In the genomic region with DNA sequence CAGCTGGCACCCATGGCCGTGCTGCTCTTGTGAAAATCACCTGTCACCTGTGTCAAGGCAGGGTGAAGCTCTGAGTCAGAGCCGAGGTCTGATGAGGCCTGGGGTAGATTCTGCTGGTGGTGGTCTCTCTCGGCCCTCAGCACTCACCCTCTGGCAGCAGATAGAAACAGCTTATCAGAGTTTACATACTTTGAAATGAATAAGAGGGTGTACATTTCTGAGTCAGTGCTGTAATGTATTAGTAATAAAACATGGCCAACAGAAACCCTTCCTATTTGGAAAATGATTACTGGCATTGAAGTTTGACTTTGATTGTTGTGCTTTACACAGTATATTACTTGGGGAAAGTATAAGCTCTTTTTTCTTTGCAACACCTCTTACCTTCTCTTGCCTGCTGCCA, we compare ENCODE assay signal across 20 cellular contexts.
A peak's percentile ranks its signal among the peaks of the same experiment; 100 is the strongest.
DNase-seq lines count a peak whose midpoint lies in the region; TF ChIP-seq lines count a peak whose summit lies in the region.
"Had no signal": no experiment of that assay in that cellular context is flagged by ENCODE, and none has a peak within 500 bp of the region (broad histone marks: within the 10 kb centered on the region; RNA-seq: fewer than 3 reads in every experiment).

No MANE protein-coding gene starts in this region.

- BruUV-seq in PC-9 (replicated peaks; lab: Mats Ljungman, UMichigan) (no TSS peak), mammary epithelial cell (replicated peaks; lab: Mats Ljungman, UMichigan) (no TSS peak)

- H3K27me3 ChIP-seq in PC-9 (ENCODE audit: insufficient read depth, low read depth) (no peaks in the 10 kb centered on the region), mammary epithelial cell (ENCODE audit: insufficient read depth, low read length) (no peaks in the 10 kb centered on the region)
- H3K27me3 ChIP-seq: BLaER1 treated with 17β-estradiol and CSF1 and Interleukin-3, amounts not matched to agents 10 nM and 100 nM had no signal

- no peaks in the 10 kb centered on the region for H3K36me3 ChIP-seq in PC-9 (ENCODE audit: low read depth)
- H3K36me3 ChIP-seq in mammary epithelial cell (ENCODE audit: insufficient read depth, low read length) = no peaks in the 10 kb centered on the region
- H3K36me3 ChIP-seq: BLaER1 treated with 17β-estradiol and CSF1 and Interleukin-3, amounts not matched to agents 10 nM and 100 nM had no signal

- dilution Hi-C loops in mammary epithelial cell (cut with HindIII; ENCODE audit: low sequenced_read_pairs) = no loop called here

- POLR2A ChIA-PET in PC-9 (lab: Charles Lee; ENCODE audit: unreplicated experiment) = no interaction called here

- H3K4me3 ChIP-seq in PC-9 (no peak overlapping the region), mammary epithelial cell (replicated peaks in 1 of 3; ENCODE audit: insufficient read depth in 1 of 3, low read depth in 2 of 3, low read length in 3 of 3) (no peak overlapping the region)
- H3K4me3 ChIP-seq: A549; BLaER1 treated with 17β-estradiol and CSF1 and Interleukin-3, amounts not matched to agents 10 nM and 100 nM; GM12878 had no signal

- CTCF ChIA-PET in PC-9 (lab: Charles Lee) (no interaction called here), mammary epithelial cell (lab: Charles Lee; ENCODE audit: low non-redundant PET) (no interaction called here)

- H3K79me2 ChIP-seq in PC-9 (ENCODE audit: low read depth) = no peaks in the 10 kb centered on the region
- no peaks in the 10 kb centered on the region for H3K79me2 ChIP-seq in mammary epithelial cell (ENCODE audit: insufficient read depth, low read length)

- TF ChIP-seq CTCF in PC-9 (conservative IDR thresholded peaks at IDR 0.05) (no peak), mammary epithelial cell (conservative IDR thresholded peaks at IDR 0.05 in 1 of 2, IDR thresholded peaks at IDR 0.05 in 1 of 2; ENCODE audit: extremely low read depth in 1 of 2, insufficient read depth in 1 of 2, low read depth in 1 of 2, low read length in 2 of 2) (no peak)

- H3K4me2 ChIP-seq in PC-9 (no peak overlapping the region), mammary epithelial cell (ENCODE audit: insufficient read depth, low read depth, low read length) (no peak overlapping the region)
- H3K4me2 ChIP-seq: A549; BLaER1 treated with 17β-estradiol and CSF1 and Interleukin-3, amounts not matched to agents 10 nM and 100 nM had no signal

- H3K9me2 ChIP-seq in PC-9 (ENCODE audit: insufficient read depth) = peaks cover 2% of the 10 kb centered on the region; the same call in 1 of the 2 replicates

- H3K9ac ChIP-seq in mammary epithelial cell (ENCODE audit: insufficient read depth, low read length) = no peak overlapping the region
- H3K9ac ChIP-seq: BLaER1 treated with 17β-estradiol and CSF1 and Interleukin-3, amounts not matched to agents 10 nM and 100 nM had no signal

- H3K27ac ChIP-seq in PC-9 (no peak overlapping the region), mammary epithelial cell (ENCODE audit: insufficient read depth, low read depth, low read length) (no peak overlapping the region)
- H3K27ac ChIP-seq: 22Rv1; A549; BLaER1 treated with 17β-estradiol and CSF1 and Interleukin-3, amounts not matched to agents 10 nM and 100 nM; C4-2B had no signal

- H3K4me1 ChIP-seq in PC-9 (replicated peaks; ENCODE audit: insufficient read depth) = peaks cover 18% of the 10 kb centered on the region
- no peaks in the 10 kb centered on the region for H3K4me1 ChIP-seq in mammary epithelial cell (ENCODE audit: insufficient read depth, low read length)
- H3K4me1 ChIP-seq: A549, Caco-2 had no signal

- H4K20me1 ChIP-seq in PC-9 (ENCODE audit: insufficient read depth) (no peaks in the 10 kb centered on the region), mammary epithelial cell (ENCODE audit: insufficient read depth, low read length) (no peaks in the 10 kb centered on the region)
- H4K20me1 ChIP-seq: BLaER1 treated with 17β-estradiol and CSF1 and Interleukin-3, amounts not matched to agents 10 nM and 100 nM had no signal

- in situ Hi-C loops in mammary epithelial cell (cut with MboI; ENCODE audit: low sequenced_read_pairs in 2 of 2) = loop anchor here in 1 of 2 donors (25.0 kb wide), 1 partner anchor 142 kb away; no protein-coding TSS in a partner anchor

- H3F3A ChIP-seq in PC-9 (ENCODE audit: insufficient read depth, low read depth) = peaks cover 17% of the 10 kb centered on the region; the same call in 1 of the 2 replicates

- intact Hi-C loops in PC-9 (cut with micrococcal nuclease; ENCODE audit: unreplicated experiment) = no loop called here
- intact Hi-C loops in mammary epithelial cell (cut with micrococcal nuclease) = no loop called here

- peak overlapping the region; percentile 52; the same call in 1 of the 2 replicates for H2AFZ ChIP-seq in PC-9
- H2AFZ ChIP-seq in mammary epithelial cell (ENCODE audit: low read depth, low read length) = no peak overlapping the region

- DNase-seq in NCI-H146 (lab: John Stamatoyannopoulos, UW) (peak; percentile 16), NCI-H146 treated with DMSO at 0.1 percent for 48 hours (lab: John Stamatoyannopoulos, UW; ENCODE audit: unreplicated experiment) (no peak), Daoy (ENCODE audit: low read depth) (peak; percentile 30), NCI-H226 (peak; percentile 82), PC-9 (peak in 1 of 2 experiments; percentile 45), mammary epithelial cell (no peak), Kasumi-1 (lab: John Stamatoyannopoulos, UW) (no peak)
- DNase-seq: AML-193; Caco-2; Calu3; CD4-positive, alpha-beta T cell; CD8-positive, alpha-beta T cell; DMS79 treated with DMSO at 0.1 percent for 48 hours; EL; GDM1 had no signal

- 48% methylated on average over 3 of the region's 3 CpGs for WGBS in mammary epithelial cell (ENCODE audit: low coverage, missing lambda C conversion rate)

- peaks cover 5% of the 10 kb centered on the region; the same call in 1 of the 2 replicates for H3K9me3 ChIP-seq in PC-9 (ENCODE audit: insufficient read depth, low read depth)
- no peaks in the 10 kb centered on the region for H3K9me3 ChIP-seq in mammary epithelial cell (replicated peaks; ENCODE audit: insufficient read depth, low read length)

Comparison
In these comparisons a context has a peak if more than half of its experiments do, and no peak if none do; other contexts are left out.
1. DNase-seq: peak in NCI-H146 (single experiment), Daoy (single experiment) and NCI-H226 (single experiment); none in NCI-H146 treated with DMSO at 0.1 percent for 48 hours (single experiment), mammary epithelial cell (single experiment) and Kasumi-1 (0 of 2).